ENCODE assay signal across 1 cellular context in genomic region chr7:137970263-137970975, GRCh38.
A peak's percentile ranks its signal among the peaks of the same experiment; 100 is the strongest.
TF ChIP-seq lines count a peak whose summit lies in the region.

No MANE protein-coding gene starts in this region.

TF ChIP-seq in HepG2, 621 proteins besides CTCF, POLR2A, EP300 and RAD21 (continued from another document):
- TF ChIP-seq GRHL1 (CRISPR knock-in tag; conservative IDR thresholded peaks at IDR 0.05) (no peak), GFI1 (CRISPR knock-in tag; IDR thresholded peaks at IDR 0.05; ENCODE audit: borderline replicate concordance) (0 out of 2 replicates have a peak, but pooled peaks have one; percentile 11), ATF3 (CRISPR knock-in tag; IDR thresholded peaks at IDR 0.05) (no peak)
TF ChIP-seq in HepG2: peak in this region for 3.
